ENCODE assay signal across 8 cellular contexts in the genomic region with DNA sequence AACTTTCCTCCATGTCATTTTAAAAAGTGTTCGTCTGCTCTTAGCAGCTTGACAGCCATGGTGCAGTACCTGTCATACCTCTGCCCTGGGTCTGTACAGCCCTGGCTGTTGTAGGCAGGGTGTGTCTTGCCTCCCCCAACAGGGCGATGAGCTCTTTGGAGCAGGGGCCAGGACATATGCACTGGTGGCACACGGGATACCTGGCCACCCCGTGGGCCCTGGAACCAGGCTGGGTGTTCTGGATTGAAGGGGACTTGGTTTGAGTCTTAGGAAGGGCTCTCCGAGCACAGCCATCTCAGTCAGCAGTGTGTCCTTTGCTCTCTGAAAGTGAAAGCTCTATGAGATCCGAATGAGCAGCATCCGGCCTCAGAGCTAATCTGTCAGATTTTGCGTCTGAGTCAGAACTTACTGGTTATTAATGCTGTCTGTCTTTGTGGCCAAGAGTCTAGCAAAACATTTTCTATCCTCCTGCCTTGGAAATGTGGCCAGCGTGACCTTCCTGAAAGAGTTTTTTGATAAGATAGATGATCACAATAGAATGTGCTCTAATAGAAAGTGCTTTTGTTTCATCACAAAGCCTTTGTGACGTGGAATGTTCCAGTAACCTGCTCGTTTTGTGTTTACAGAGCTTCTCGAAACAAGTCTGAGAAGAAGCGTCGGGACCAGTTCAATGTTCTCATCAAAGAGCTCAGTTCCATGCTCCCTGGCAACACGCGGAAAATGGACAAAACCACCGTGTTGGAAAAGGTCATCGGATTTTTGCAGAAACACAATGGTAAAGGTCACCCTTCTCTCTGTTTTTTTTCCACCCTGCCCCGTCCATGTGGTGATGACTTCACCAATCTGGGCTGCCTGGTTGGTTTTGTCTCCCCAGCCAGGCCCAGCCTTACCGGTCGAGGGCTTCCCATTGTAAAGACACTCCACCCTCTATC.
DNase-seq lines count a peak whose midpoint lies in the region; ATAC-seq and TF ChIP-seq lines count a peak whose summit lies in the region.

No MANE protein-coding gene starts in this region.

- TF ChIP-seq POLR2A in esophagus muscularis mucosa (IDR thresholded peaks at IDR 0.05; ENCODE audit: low read depth), result no peak

- H3K9me3 Mint-ChIP-seq in CD4-positive, alpha-beta memory T cell, result no peaks in the 10 kb centered on the region

- H3K27me3 ChIP-seq in CD4-positive, alpha-beta memory T cell (ENCODE audit: insufficient read depth, low read length), result no peaks in the 10 kb centered on the region
- H3K27me3 ChIP-seq in esophagus muscularis mucosa, result no peaks in the 10 kb centered on the region
- no peaks in the 10 kb centered on the region for H3K27me3 ChIP-seq in parathyroid adenoma (ENCODE audit: control insufficient read depth, insufficient read depth, low read length)

- ATAC-seq in GM21723 (IDR thresholded peaks at IDR 0.05; ENCODE audit: unreplicated experiment) (peak; percentile 89), GM21825 (IDR thresholded peaks at IDR 0.05; ENCODE audit: unreplicated experiment) (no peak)

- TF ChIP-seq CTCF in esophagus muscularis mucosa (IDR thresholded peaks at IDR 0.05), result no peak
- TF ChIP-seq CTCF in parathyroid adenoma (IDR thresholded peaks at IDR 0.05), result no peak

- H3K9me3 ChIP-seq in CD4-positive, alpha-beta memory T cell (ENCODE audit: control insufficient read depth in 1 of 2, low read length in 2 of 2), result no peaks in the 10 kb centered on the region
- H3K9me3 ChIP-seq in esophagus muscularis mucosa, result no peaks in the 10 kb centered on the region
- H3K9me3 ChIP-seq in parathyroid adenoma (ENCODE audit: control insufficient read depth, low read length), result no peaks in the 10 kb centered on the region

- H3K27me3 Mint-ChIP-seq in CD4-positive, alpha-beta memory T cell, result no peaks in the 10 kb centered on the region

- peak; percentile 51 for TF ChIP-seq EP300 in esophagus muscularis mucosa (IDR thresholded peaks at IDR 0.05)

- H3K9ac ChIP-seq in parathyroid adenoma, result no peak overlapping the region

- H3K27ac ChIP-seq in CD4-positive, alpha-beta memory T cell (ENCODE audit: low read depth, low read length), result peak overlapping the region; percentile 58
- H3K27ac ChIP-seq in esophagus muscularis mucosa (replicated peaks in 1 of 4), result peak overlapping the region; percentile 73 to 86 (median 75)
- peak overlapping the region; percentile 15 for H3K27ac ChIP-seq in parathyroid adenoma

- H3K79me2 ChIP-seq in parathyroid adenoma, result no peaks in the 10 kb centered on the region

- no peaks in the 10 kb centered on the region for H3K36me3 ChIP-seq in CD4-positive, alpha-beta memory T cell (ENCODE audit: insufficient read depth, low read length)
- H3K36me3 ChIP-seq in esophagus muscularis mucosa, result peaks cover 0 to 24% (median 10%) of the 10 kb centered on the region in 4 donors
- no peaks in the 10 kb centered on the region for H3K36me3 ChIP-seq in parathyroid adenoma (ENCODE audit: control insufficient read depth, insufficient read depth, low read length)

- H3K4me1 Mint-ChIP-seq in CD4-positive, alpha-beta memory T cell, result peaks cover 16 to 21% (median 18%) of the 10 kb centered on the region in 4 donors

- intact Hi-C loops in CD4-positive, alpha-beta memory T cell (cut with micrococcal nuclease), result loop anchor here (1.0 kb wide), 1 partner anchor 314 kb away; no protein-coding TSS in a partner anchor
- intact Hi-C loops in esophagus muscularis mucosa (cut with DNase I), result no loop called here

- peak; percentile 44 to 64 (median 55) for DNase-seq in CD4-positive, alpha-beta memory T cell
- DNase-seq in activated CD4-positive, alpha-beta T cell treated with anti-CD3 and anti-CD28 coated beads for 4 hours, result peak; percentile 11 to 27
- DNase-seq in esophagus muscularis mucosa (ENCODE audit: extremely low spot score) (no peak), NCI-H2107 (lab: John Stamatoyannopoulos, UW) (no peak), NCI-H146 (lab: John Stamatoyannopoulos, UW) (no peak)

- H2AFZ ChIP-seq in parathyroid adenoma, result no peak overlapping the region

- POLR2A ChIA-PET in CD4-positive, alpha-beta memory T cell (lab: Charles Lee; ENCODE audit: partially characterized antibody), result interaction anchor here (1.2 to 2.1 kb wide), 5 partner anchors 17 to 337 kb away, joined by 3 to 15 read pairs (median 4); partner anchors contain the start of gene RPL31

- CTCF ChIA-PET in CD4-positive, alpha-beta memory T cell (lab: Charles Lee; ENCODE audit: partially characterized antibody), result interaction anchor here (1.1 to 2.0 kb wide), 4 partner anchors 9 to 315 kb away, joined by 4 to 10 read pairs (median 6); no protein-coding TSS in a partner anchor

- 49% methylated on average over 20 of the region's 21 CpGs for WGBS in esophagus muscularis mucosa

- peaks cover 11% of the 10 kb centered on the region for H3K4me1 ChIP-seq in CD4-positive, alpha-beta memory T cell (ENCODE audit: insufficient read depth, low read length)
- H3K4me1 ChIP-seq in esophagus muscularis mucosa, result peaks cover 13 to 19% (median 15%) of the 10 kb centered on the region in 4 donors
- H3K4me1 ChIP-seq in parathyroid adenoma, result no peaks in the 10 kb centered on the region

- H3K4me3 Mint-ChIP-seq in CD4-positive, alpha-beta memory T cell, result peak overlapping the region; percentile 59 to 81 (median 76)

- H3K4me2 ChIP-seq in parathyroid adenoma (ENCODE audit: low read length), result no peak overlapping the region

- peak overlapping the region; percentile 84 to 97 (median 93) for H3K27ac Mint-ChIP-seq in CD4-positive, alpha-beta memory T cell

- H3K4me3 ChIP-seq in CD4-positive, alpha-beta memory T cell (ENCODE audit: low read length in 2 of 2), result peak overlapping the region in 1 of 2 donors; percentile 46
- H3K4me3 ChIP-seq in esophagus muscularis mucosa (peak overlapping the region; percentile 29 to 39 (median 34)), parathyroid adenoma (ENCODE audit: low read depth, low read length) (no peak overlapping the region)

- H3K36me3 Mint-ChIP-seq in CD4-positive, alpha-beta memory T cell, result no peaks in the 10 kb centered on the region

Comparison
In these comparisons a context has a peak if more than half of its experiments do, and no peak if none do; other contexts are left out.
1. DNase-seq: peak in CD4-positive, alpha-beta memory T cell (5 of 5) and activated CD4-positive, alpha-beta T cell treated with anti-CD3 and anti-CD28 coated beads for 4 hours (2 of 2); none in esophagus muscularis mucosa (single experiment), NCI-H2107 (single experiment) and NCI-H146 (single experiment).
2. H3K27ac ChIP-seq: peak in every context shown above with its lines; median percentile 75 in esophagus muscularis mucosa; 58 in CD4-positive, alpha-beta memory T cell; 15 in parathyroid adenoma.